Comparison of ENCODE assay signal across 1 cellular context in genomic region chrX:2697306-2697705, GRCh38.
TF ChIP-seq lines count a peak whose summit lies in the region.

No MANE protein-coding gene starts in this region.

TF ChIP-seq in HCT116, 20 proteins besides CTCF, POLR2A, EP300 and RAD21:
- TF ChIP-seq, protein P1, sequence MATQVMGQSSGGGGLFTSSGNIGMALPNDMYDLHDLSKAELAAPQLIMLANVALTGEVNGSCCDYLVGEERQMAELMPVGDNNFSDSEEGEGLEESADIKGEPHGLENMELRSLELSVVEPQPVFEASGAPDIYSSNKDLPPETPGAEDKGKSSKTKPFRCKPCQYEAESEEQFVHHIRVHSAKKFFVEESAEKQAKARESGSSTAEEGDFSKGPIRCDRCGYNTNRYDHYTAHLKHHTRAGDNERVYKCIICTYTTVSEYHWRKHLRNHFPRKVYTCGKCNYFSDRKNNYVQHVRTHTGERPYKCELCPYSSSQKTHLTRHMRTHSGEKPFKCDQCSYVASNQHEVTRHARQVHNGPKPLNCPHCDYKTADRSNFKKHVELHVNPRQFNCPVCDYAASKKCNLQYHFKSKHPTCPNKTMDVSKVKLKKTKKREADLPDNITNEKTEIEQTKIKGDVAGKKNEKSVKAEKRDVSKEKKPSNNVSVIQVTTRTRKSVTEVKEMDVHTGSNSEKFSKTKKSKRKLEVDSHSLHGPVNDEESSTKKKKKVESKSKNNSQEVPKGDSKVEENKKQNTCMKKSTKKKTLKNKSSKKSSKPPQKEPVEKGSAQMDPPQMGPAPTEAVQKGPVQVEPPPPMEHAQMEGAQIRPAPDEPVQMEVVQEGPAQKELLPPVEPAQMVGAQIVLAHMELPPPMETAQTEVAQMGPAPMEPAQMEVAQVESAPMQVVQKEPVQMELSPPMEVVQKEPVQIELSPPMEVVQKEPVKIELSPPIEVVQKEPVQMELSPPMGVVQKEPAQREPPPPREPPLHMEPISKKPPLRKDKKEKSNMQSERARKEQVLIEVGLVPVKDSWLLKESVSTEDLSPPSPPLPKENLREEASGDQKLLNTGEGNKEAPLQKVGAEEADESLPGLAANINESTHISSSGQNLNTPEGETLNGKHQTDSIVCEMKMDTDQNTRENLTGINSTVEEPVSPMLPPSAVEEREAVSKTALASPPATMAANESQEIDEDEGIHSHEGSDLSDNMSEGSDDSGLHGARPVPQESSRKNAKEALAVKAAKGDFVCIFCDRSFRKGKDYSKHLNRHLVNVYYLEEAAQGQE (IDR thresholded peaks at IDR 0.05; ENCODE audit: low read depth) = no peak
- TF ChIP-seq CEBPB (IDR thresholded peaks at IDR 0.05; ENCODE audit: low read depth) = no peak
- no peak for TF ChIP-seq FOSL1 (IDR thresholded peaks at IDR 0.05; ENCODE audit: low read depth)
- TF ChIP-seq SP1 (IDR thresholded peaks at IDR 0.05; ENCODE audit: low read depth) = no peak
- TF ChIP-seq EZH2phosphoT487 (IDR thresholded peaks at IDR 0.05; ENCODE audit: borderline replicate concordance) = no peak
- no peak for TF ChIP-seq TCF7L2 (IDR thresholded peaks at IDR 0.05; ENCODE audit: borderline replicate concordance, extremely low read depth, insufficient read depth, insufficient read length)
- TF ChIP-seq YY1 (IDR thresholded peaks at IDR 0.05; ENCODE audit: extremely low read depth, insufficient replicate concordance, low read depth, low read length) = no peak
- TF ChIP-seq SIN3A (IDR thresholded peaks at IDR 0.05; ENCODE audit: low read depth) = no peak
- TF ChIP-seq ATF3 (IDR thresholded peaks at IDR 0.05) = no peak
- no peak for TF ChIP-seq ZFX (IDR thresholded peaks at IDR 0.05)
- no peak for TF ChIP-seq ZNF274 (IDR thresholded peaks at IDR 0.05; ENCODE audit: low read depth, low read length)
- TF ChIP-seq POLR2AphosphoS5 (IDR thresholded peaks at IDR 0.05; ENCODE audit: low read depth, low read length) = no peak
